29 cellular contexts compared by ENCODE assay signal in the genomic region with DNA sequence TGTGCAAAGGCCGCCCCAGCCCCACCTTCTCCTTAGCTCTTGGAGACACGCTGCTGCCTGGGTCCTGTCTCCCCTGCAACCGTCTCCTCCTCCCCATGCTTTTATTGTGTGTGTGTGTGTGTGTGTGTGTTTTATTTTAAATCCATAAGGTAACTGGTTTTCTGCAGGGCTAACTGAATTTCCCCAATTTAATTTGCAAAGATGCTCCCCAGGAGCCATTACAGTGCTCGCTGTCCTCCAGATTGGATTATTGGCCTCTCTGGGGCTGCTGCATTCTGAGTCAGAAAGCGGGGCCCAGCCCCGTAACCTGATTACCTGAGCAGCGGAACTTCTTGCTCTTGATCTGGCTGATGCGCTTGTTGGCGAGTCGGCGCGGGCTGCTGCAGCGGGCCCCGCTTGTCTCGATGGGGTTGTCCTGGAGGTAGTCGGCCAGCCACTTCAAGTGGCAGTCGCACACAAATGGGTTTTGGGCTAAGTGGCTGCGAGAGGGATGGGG.
"Had no signal": no experiment of that assay in that cellular context is flagged by ENCODE, and none has a peak within 500 bp of the region (broad histone marks: within the 10 kb centered on the region; RNA-seq: fewer than 3 reads in every experiment).

No MANE protein-coding gene starts in this region.

- FAIRE-seq: islet of Langerhans, kidney, pancreas, urothelium cell line had no signal

- H3K4me1 ChIP-seq: left ventricle myocardium inferior, pancreas, prostate gland, stomach, testis, thyroid gland, upper lobe of right lung had no signal

- H3K27me3 Mint-ChIP-seq: natural killer cell treated with Interleukin-12 subunit alpha and Interleukin-12 subunit beta and Interleukin-15 and Interleukin-18, amount 100 ng/mL, for 72 hours had no signal

- H3K27ac Mint-ChIP-seq: immature natural killer cell; naive thymus-derived CD4-positive, alpha-beta T cell; natural killer cell treated with Interleukin-12 subunit alpha and Interleukin-12 subunit beta and Interleukin-15 and Interleukin-18, amount 100 ng/mL, for 72 hours; stimulated activated naive B cell treated with anti-CD40 and anti-IgM and Interleukin-4, amounts not matched to agents 10 μg/mL and 1 μg/mL and 100 μg/mL, for 72 hours had no signal

- H3K9me3 ChIP-seq: mucosa of descending colon, pancreas, prostate gland, testis, thyroid gland, upper lobe of right lung had no signal

- H3K4me3 Mint-ChIP-seq: immature natural killer cell; naive thymus-derived CD4-positive, alpha-beta T cell; natural killer cell treated with Interleukin-12 subunit alpha and Interleukin-12 subunit beta and Interleukin-15 and Interleukin-18, amount 100 ng/mL, for 72 hours; stimulated activated naive B cell treated with anti-CD40 and anti-IgM and Interleukin-4, amounts not matched to agents 10 μg/mL and 1 μg/mL and 100 μg/mL, for 72 hours had no signal

- DNase-seq: immature natural killer cell; kidney; left colon; left ventricle myocardium inferior; midbrain; mucosa of descending colon; naive thymus-derived CD4-positive, alpha-beta T cell; nucleus accumbens; retina; right cardiac atrium; stimulated activated CD4-positive, alpha-beta T cell treated with anti-CD3 and anti-CD28 coated beads, Interleukin-12 subunit alpha, Interleukin-12 subunit beta, amount 100 ng/mL, for 4 hours; stimulated activated CD4-positive, alpha-beta T cell treated with anti-CD3 and anti-CD28 coated beads, Interleukin-15, amount 100 ng/mL, for 24 hours; stimulated activated CD4-positive, alpha-beta T cell treated with anti-CD3 and anti-CD28 coated beads, Interleukin-2, amount 100 ng/mL, for 24 hours; stimulated activated CD4-positive, alpha-beta T cell treated with anti-CD3 and anti-CD28 coated beads, Interleukin-4, amount 100 ng/mL, for 1 hour; stimulated activated naive B cell treated with anti-CD40 and anti-IgM and Interleukin-4, amounts not matched to agents 10 μg/mL and 1 μg/mL and 100 μg/mL, for 72 hours; stimulated activated naive CD8-positive, alpha-beta T cell treated with anti-CD3 and anti-CD28 coated beads, Interleukin-15, Interleukin-2, amounts not matched to agents 100 U/mL and 50 U/mL, for 24 hours; stomach; testis; thyroid gland; trophoblast cell; upper lobe of right lung had no signal

- H3K4me1 Mint-ChIP-seq: immature natural killer cell; naive thymus-derived CD4-positive, alpha-beta T cell; stimulated activated naive B cell treated with anti-CD40 and anti-IgM and Interleukin-4, amounts not matched to agents 10 μg/mL and 1 μg/mL and 100 μg/mL, for 72 hours had no signal

- H3K36me3 Mint-ChIP-seq: immature natural killer cell; naive thymus-derived CD4-positive, alpha-beta T cell; natural killer cell treated with Interleukin-12 subunit alpha and Interleukin-12 subunit beta and Interleukin-15 and Interleukin-18, amount 100 ng/mL, for 72 hours; stimulated activated naive B cell treated with anti-CD40 and anti-IgM and Interleukin-4, amounts not matched to agents 10 μg/mL and 1 μg/mL and 100 μg/mL, for 72 hours had no signal

- H3K36me3 ChIP-seq: left ventricle myocardium inferior, pancreas, prostate gland had no signal

- H3K27me3 ChIP-seq: pancreas, stomach, testis, thyroid gland had no signal

- H3K4me3 ChIP-seq: left ventricle myocardium inferior, lung, mucosa of descending colon, pancreas, prostate gland, skin epidermis, stomach, testis, thyroid gland, upper lobe of right lung had no signal

- ATAC-seq: left colon; mucosa of descending colon; naive thymus-derived CD4-positive, alpha-beta T cell; natural killer cell treated with Interleukin-12 subunit alpha and Interleukin-12 subunit beta and Interleukin-15 and Interleukin-18, amount 100 ng/mL, for 72 hours; pancreas; right cardiac atrium; sciatic nerve; stimulated activated naive B cell treated with anti-CD40 and anti-IgM and Interleukin-4, amounts not matched to agents 10 μg/mL and 1 μg/mL and 100 μg/mL, for 72 hours; stimulated activated naive CD8-positive, alpha-beta T cell treated with anti-CD3 and anti-CD28 coated beads, Interleukin-15, Interleukin-2, amounts not matched to agents 100 U/mL and 50 U/mL, for 24 hours; upper lobe of right lung had no signal

- H3K9me3 Mint-ChIP-seq: immature natural killer cell; natural killer cell treated with Interleukin-12 subunit alpha and Interleukin-12 subunit beta and Interleukin-15 and Interleukin-18, amount 100 ng/mL, for 72 hours had no signal

- H3K27ac ChIP-seq: left ventricle myocardium inferior, pancreas, prostate gland, skin epidermis, stomach, testis, thyroid gland, upper lobe of right lung had no signal
